In the genomic region with DNA sequence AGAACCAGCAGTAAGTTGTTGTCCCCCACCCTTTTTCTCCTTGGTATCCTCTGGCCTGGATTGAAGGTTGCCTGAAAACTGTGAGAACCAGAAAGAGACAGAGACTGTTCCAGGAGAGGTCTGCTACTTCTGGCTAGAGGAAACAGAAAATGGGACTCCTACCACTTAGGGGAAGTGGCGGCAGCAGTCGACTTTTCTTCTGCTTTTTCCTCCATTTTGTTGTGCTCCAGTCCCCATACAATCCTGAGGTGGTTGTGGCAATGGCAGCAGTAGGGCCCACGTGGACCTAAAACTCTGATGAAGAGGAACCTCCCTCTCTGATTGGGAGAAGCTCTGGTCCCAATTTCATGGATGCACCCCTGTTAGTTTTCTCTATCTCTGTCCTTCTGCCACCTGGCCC, we compare ENCODE assay signal across 16 cellular contexts.
"Had no signal": no experiment of that assay in that cellular context is flagged by ENCODE, and none has a peak within 500 bp of the region (broad histone marks: within the 10 kb centered on the region; RNA-seq: fewer than 3 reads in every experiment).

No MANE protein-coding gene starts in this region.

- H3K27ac ChIP-seq: left ventricle myocardium inferior had no signal

- H3K27ac Mint-ChIP-seq: activated naive CD8-positive, alpha-beta T cell treated with anti-CD3 and anti-CD28 coated beads, Interleukin-2, amount 10 ng/mL, durations not matched to agents 7 days and 5 days; natural killer cell treated with Interleukin-12 subunit alpha and Interleukin-12 subunit beta and Interleukin-15 and Interleukin-18, amount 100 ng/mL, for 72 hours; stimulated activated memory B cell treated with anti-CD40 and anti-IgM and Interleukin-4, amounts not matched to agents 10 μg/mL and 1 μg/mL and 100 μg/mL, for 72 hours had no signal

- H3K36me3 ChIP-seq: left ventricle myocardium inferior had no signal

- DNase-seq: activated CD4-positive, alpha-beta T cell treated with anti-CD3 and anti-CD28 coated beads, Interleukin-2, amount 50 U/mL, for 1 hour; activated naive CD4-positive, alpha-beta T cell; activated naive CD8-positive, alpha-beta T cell treated with anti-CD3 and anti-CD28 coated beads, Interleukin-2, amount 10 ng/mL, durations not matched to agents 7 days and 5 days; activated T-cell treated with anti-CD3 and anti-CD28 coated beads for 4 hours; cerebellar nuclear complex; effector memory CD4-positive, alpha-beta T cell; foreskin fibroblast; hypothalamus; left ventricle myocardium inferior; mesenchymal stem cell; nucleus accumbens; posterior cingulate gyrus; retina; stimulated activated CD4-positive, alpha-beta T cell treated with anti-CD3 and anti-CD28 coated beads, Interleukin-2, amount 100 ng/mL, for 48 hours had no signal

- H3K27me3 Mint-ChIP-seq: activated naive CD8-positive, alpha-beta T cell treated with anti-CD3 and anti-CD28 coated beads, Interleukin-2, amount 10 ng/mL, durations not matched to agents 7 days and 5 days; natural killer cell treated with Interleukin-12 subunit alpha and Interleukin-12 subunit beta and Interleukin-15 and Interleukin-18, amount 100 ng/mL, for 72 hours; stimulated activated memory B cell treated with anti-CD40 and anti-IgM and Interleukin-4, amounts not matched to agents 10 μg/mL and 1 μg/mL and 100 μg/mL, for 72 hours had no signal

- H3K4me3 ChIP-seq: left ventricle myocardium inferior had no signal

- H3K9me3 ChIP-seq: left ventricle myocardium inferior had no signal

- ATAC-seq: natural killer cell treated with Interleukin-12 subunit alpha and Interleukin-12 subunit beta and Interleukin-15 and Interleukin-18, amount 100 ng/mL, for 72 hours; stimulated activated memory B cell treated with anti-CD40 and anti-IgM and Interleukin-4, amounts not matched to agents 10 μg/mL and 1 μg/mL and 100 μg/mL, for 72 hours had no signal

- H3K4me3 Mint-ChIP-seq: activated naive CD8-positive, alpha-beta T cell treated with anti-CD3 and anti-CD28 coated beads, Interleukin-2, amount 10 ng/mL, durations not matched to agents 7 days and 5 days; natural killer cell treated with Interleukin-12 subunit alpha and Interleukin-12 subunit beta and Interleukin-15 and Interleukin-18, amount 100 ng/mL, for 72 hours; stimulated activated memory B cell treated with anti-CD40 and anti-IgM and Interleukin-4, amounts not matched to agents 10 μg/mL and 1 μg/mL and 100 μg/mL, for 72 hours had no signal

- H3K4me1 ChIP-seq: left ventricle myocardium inferior had no signal

- H3K9me3 Mint-ChIP-seq: natural killer cell treated with Interleukin-12 subunit alpha and Interleukin-12 subunit beta and Interleukin-15 and Interleukin-18, amount 100 ng/mL, for 72 hours; stimulated activated memory B cell treated with anti-CD40 and anti-IgM and Interleukin-4, amounts not matched to agents 10 μg/mL and 1 μg/mL and 100 μg/mL, for 72 hours had no signal
